Comparison of ENCODE assay signal across 8 cellular contexts in the genomic region with DNA sequence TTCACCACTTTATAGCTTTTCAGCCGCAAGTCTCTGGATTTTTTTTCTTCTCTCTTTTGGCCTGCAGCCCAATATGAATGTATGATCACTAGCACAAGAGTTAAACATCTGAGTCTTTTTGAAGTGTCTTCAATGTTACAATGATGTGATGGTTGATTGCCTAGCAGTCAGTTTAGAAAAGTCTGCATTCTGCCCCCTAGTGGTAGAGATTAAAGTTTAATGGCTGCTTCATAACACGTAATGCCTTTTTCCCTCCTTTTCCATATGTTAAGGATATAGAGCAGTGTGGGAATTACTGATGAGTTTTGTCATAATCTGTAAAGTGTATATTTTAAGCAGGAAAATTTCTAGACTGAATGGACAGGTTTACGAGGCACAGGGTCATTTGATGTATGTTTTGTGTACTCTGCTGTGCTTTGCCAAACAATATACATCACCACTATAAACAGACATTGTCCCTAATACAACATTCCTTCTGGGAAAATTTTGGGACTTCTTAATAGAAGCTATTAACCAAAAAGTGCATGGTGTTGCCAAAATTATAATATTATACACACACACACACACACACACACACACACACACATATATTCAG.
DNase-seq lines count a peak whose midpoint lies in the region; ATAC-seq, FAIRE-seq and TF ChIP-seq lines count a peak whose summit lies in the region.

No MANE protein-coding gene starts in this region.

- ATAC-seq in left colon (peak; percentile 49), HG03460 (IDR thresholded peaks at IDR 0.05; ENCODE audit: unreplicated experiment) (no peak)

- H3K79me2 ChIP-seq in astrocyte (ENCODE audit: insufficient read depth, low read length): no peaks in the 10 kb centered on the region

- DNase-seq in GM12865 (ENCODE audit: low read depth) (peak; percentile 53), astrocyte (ENCODE audit: low read depth) (no peak), left colon (no peak), anterior cingulate cortex (lab: John Stamatoyannopoulos, UW) (no peak), mucosa of gallbladder (ENCODE audit: low spot score) (no peak)
- DNase-seq in Jurkat, Clone E6-1 (ENCODE audit: low read depth, low spot score): peak; percentile 59

- H3K27ac ChIP-seq in 22Rv1 (no peak overlapping the region), astrocyte (ENCODE audit: low read depth, low read length) (no peak overlapping the region)

- H2AFZ ChIP-seq in astrocyte (ENCODE audit: low read depth, low read length): no peak overlapping the region

- no peaks in the 10 kb centered on the region for H3K36me3 ChIP-seq in astrocyte (ENCODE audit: insufficient read depth, low read length)

- H3K4me3 ChIP-seq in GM12865 (ENCODE audit: low read depth, low read length) (no peak overlapping the region), astrocyte (ENCODE audit: insufficient read depth, low read depth, low read length) (no peak overlapping the region)
- H3K4me3 ChIP-seq in Jurkat, Clone E6-1 (ENCODE audit: low read length): no peak overlapping the region

- H3K4me2 ChIP-seq in astrocyte (ENCODE audit: low read length): no peak overlapping the region

- H3K27ac Mint-ChIP-seq in astrocyte (ENCODE audit: unreplicated experiment): no peak overlapping the region

- TF ChIP-seq CTCF in 22Rv1 (IDR thresholded peaks at IDR 0.05): peak; percentile 84
- peak; percentile 56 for TF ChIP-seq CTCF in GM12865 (IDR thresholded peaks at IDR 0.05; ENCODE audit: insufficient read depth, low read depth, low read length, missing control alignments)
- peak; percentile 68 for TF ChIP-seq CTCF in astrocyte (IDR thresholded peaks at IDR 0.05; ENCODE audit: insufficient read depth, low read depth, low read length)

- H3K36me3 Mint-ChIP-seq in astrocyte (ENCODE audit: low read depth, unreplicated experiment): no peaks in the 10 kb centered on the region

- peaks cover 3% of the 10 kb centered on the region for H3K9me3 Mint-ChIP-seq in astrocyte (ENCODE audit: unreplicated experiment)

- peaks cover 13% of the 10 kb centered on the region for H3K4me1 Mint-ChIP-seq in astrocyte (ENCODE audit: low read depth, unreplicated experiment)

- H3K4me3 Mint-ChIP-seq in astrocyte (ENCODE audit: unreplicated experiment): no peak overlapping the region

- H3K9me3 ChIP-seq in astrocyte (ENCODE audit: insufficient read depth, low read depth, low read length): no peaks in the 10 kb centered on the region

- H3K27me3 Mint-ChIP-seq in astrocyte (ENCODE audit: low read depth, unreplicated experiment): peaks cover 2% of the 10 kb centered on the region

- FAIRE-seq in astrocyte (lab: Jason Lieb, UNC): peak; percentile 77

- no peaks in the 10 kb centered on the region for H4K20me1 ChIP-seq in astrocyte (ENCODE audit: insufficient read depth, low read length)

- intact Hi-C loops in left colon (cut with DNase I, micrococcal nuclease): no loop called here

- no peak overlapping the region for H3K9ac ChIP-seq in astrocyte (ENCODE audit: low read length)

- H3K4me1 ChIP-seq in astrocyte (ENCODE audit: insufficient read depth, low read length): peaks cover 17% of the 10 kb centered on the region

- no peaks in the 10 kb centered on the region for H3K27me3 ChIP-seq in astrocyte (ENCODE audit: insufficient read depth, low read length)

Comparison
In these comparisons a context has a peak if more than half of its experiments do, and no peak if none do; other contexts are left out.
1. DNase-seq: peak in GM12865 (single experiment) and Jurkat, Clone E6-1 (single experiment); none in astrocyte (single experiment), left colon (0 of 2), anterior cingulate cortex (0 of 58) and mucosa of gallbladder (single experiment).
2. Peak in every context shown above with its lines, with median percentiles within 50 percentile points of each other: CTCF ChIP-seq.